Comparison of ENCODE assay signal across 39 cellular contexts in genomic region chr2:144161061-144161460, GRCh38.
"Had no signal": no experiment of that assay in that cellular context is flagged by ENCODE, and none has a peak within 500 bp of the region (broad histone marks: within the 10 kb centered on the region; RNA-seq: fewer than 3 reads in every experiment).

No MANE protein-coding gene starts in this region.

- DNase-seq: activated B cell treated with CpG ODN at 0.5 μM for 24 hours; activated CD4-positive, alpha-beta T cell treated with anti-CD3 and anti-CD28 coated beads for 48 hours; activated CD4-positive, alpha-beta T cell treated with anti-CD3 and anti-CD28 coated beads, Interleukin-2, amount 50 U/mL, for 1 hour; activated CD4-positive, alpha-beta T cell treated with anti-CD3 and anti-CD28 coated beads, Interleukin-2, amount 50 U/mL, for 48 hours; activated CD8-positive, alpha-beta memory T cell treated with anti-CD3 and anti-CD28 coated beads for 24 hours; activated CD8-positive, alpha-beta memory T cell treated with anti-CD3 and anti-CD28 coated beads, Interleukin-2, amount 50 U/mL, for 4 hours; activated CD8-positive, alpha-beta T cell treated with anti-CD3 and anti-CD28 coated beads for 36 hours; activated effector memory CD4-positive, alpha-beta T cell treated with anti-CD3 and anti-CD28 coated beads, Interleukin-2, amount 50 U/mL, for 16 hours; activated naive CD4-positive, alpha-beta T cell treated with anti-CD3 and anti-CD28 coated beads for 36 hours; activated naive CD8-positive, alpha-beta T cell treated with anti-CD3 and anti-CD28 coated beads for 36 hours; activated naive CD8-positive, alpha-beta T cell treated with anti-CD3 and anti-CD28 coated beads, Interleukin-2, amount 50 U/mL, for 24 hours; activated T-cell treated with anti-CD3 and anti-CD28 coated beads, Interleukin-2, amount 50 U/mL, for 1 hour; activated T-cell treated with anti-CD3 and anti-CD28 coated beads, Interleukin-2, amount 50 U/mL, for 48 hours; adrenal gland; amygdala; aorta; central memory CD4-positive, alpha-beta T cell; cerebellar nuclear complex; dorsolateral prefrontal cortex; effector memory CD4-positive, alpha-beta T cell; endodermal cell; esophagus squamous epithelium; gastrocnemius medialis; glutamatergic neuron; heart left ventricle; T-helper 1 cell; T-helper 17 cell; T1000; WERI-Rb-1 had no signal

- ATAC-seq: activated CD4-positive, CD25-positive, alpha-beta regulatory T cell treated with anti-CD3 and anti-CD28 coated beads, Interleukin-2, amount 50 U/mL, for 24 hours; activated CD8-positive, alpha-beta T cell treated with anti-CD3 and anti-CD28 coated beads for 36 hours; activated naive CD8-positive, alpha-beta T cell treated with anti-CD3 and anti-CD28 coated beads, Interleukin-2, amount 50 U/mL, for 24 hours; gastrocnemius medialis; heart left ventricle; T-helper 17 cell had no signal

- H3K9me3 ChIP-seq: adrenal gland, breast epithelium, esophagus squamous epithelium, gastrocnemius medialis, heart left ventricle had no signal

- H3K9me3 Mint-ChIP-seq: activated B cell treated with CpG ODN at 0.5 μM for 24 hours; activated CD8-positive, alpha-beta T cell treated with anti-CD3 and anti-CD28 coated beads for 36 hours; activated naive CD4-positive, alpha-beta T cell treated with anti-CD3 and anti-CD28 coated beads for 36 hours; activated naive CD4-positive, alpha-beta T cell treated with anti-CD3 and anti-CD28 coated beads, Interleukin-2, amount 50 U/mL, for 24 hours; activated naive CD8-positive, alpha-beta T cell treated with anti-CD3 and anti-CD28 coated beads for 36 hours; activated naive CD8-positive, alpha-beta T cell treated with anti-CD3 and anti-CD28 coated beads, Interleukin-2, amount 50 U/mL, for 24 hours; activated T-helper 1 cell treated with anti-CD3 and anti-CD28 coated beads, Interleukin-12 subunit alpha, Interleukin-12 subunit beta, Interleukin-2, Interleukin-4 antibody, amounts not matched to agents 30 ng/mL and 10 ng/mL and 1 ng/mL, durations not matched to agents 14 hours and 24 hours and 36 hours; activated T-helper 2 cell treated with anti-CD3 and anti-CD28 coated beads, Interferon-gamma antibody, Interleukin-2, Interleukin-4, amounts not matched to agents 10 μg/mL and 5 μg/mL and 100 μg/mL, durations not matched to agents 14 hours and 24 hours and 36 hours; brain; dendritic cell treated with granulocyte-macrophage colony-stimulating factor and Interleukin-4, amounts not matched to agents 40 ng/mL and 50 ng/mL, for 4 days; endodermal cell; T-helper 2 cell treated with Interferon-gamma antibody and Interleukin-4, amounts not matched to agents 5 μg/mL and 100 μg/mL, for 36 hours had no signal

- H3K4me3 Mint-ChIP-seq: activated B cell treated with CpG ODN at 0.5 μM for 24 hours; activated CD8-positive, alpha-beta T cell treated with anti-CD3 and anti-CD28 coated beads for 36 hours; activated naive CD4-positive, alpha-beta T cell treated with anti-CD3 and anti-CD28 coated beads for 36 hours; activated naive CD4-positive, alpha-beta T cell treated with anti-CD3 and anti-CD28 coated beads, Interleukin-2, amount 50 U/mL, for 24 hours; activated naive CD8-positive, alpha-beta T cell treated with anti-CD3 and anti-CD28 coated beads for 36 hours; activated naive CD8-positive, alpha-beta T cell treated with anti-CD3 and anti-CD28 coated beads, Interleukin-2, amount 50 U/mL, for 24 hours; activated T-helper 1 cell treated with anti-CD3 and anti-CD28 coated beads, Interleukin-12 subunit alpha, Interleukin-12 subunit beta, Interleukin-2, Interleukin-4 antibody, amounts not matched to agents 30 ng/mL and 10 ng/mL and 1 ng/mL, durations not matched to agents 14 hours and 24 hours and 36 hours; brain; dendritic cell treated with granulocyte-macrophage colony-stimulating factor and Interleukin-4, amounts not matched to agents 40 ng/mL and 50 ng/mL, for 4 days; endodermal cell; T-helper 17 cell; T-helper 2 cell treated with Interferon-gamma antibody and Interleukin-4, amounts not matched to agents 5 μg/mL and 100 μg/mL, for 36 hours had no signal

- H3K4me1 ChIP-seq: adrenal gland, breast epithelium, esophagus squamous epithelium had no signal

- H3K36me3 Mint-ChIP-seq: activated naive CD4-positive, alpha-beta T cell treated with anti-CD3 and anti-CD28 coated beads, Interleukin-2, amount 50 U/mL, for 24 hours; brain had no signal

- H3K4me3 ChIP-seq: adrenal gland, breast epithelium, cardiac muscle cell, coronary artery, dorsolateral prefrontal cortex, esophagus squamous epithelium, gastrocnemius medialis, heart left ventricle had no signal

- H3K36me3 ChIP-seq: adrenal gland, breast epithelium, cardiac muscle cell, esophagus squamous epithelium, gastrocnemius medialis, heart left ventricle, WERI-Rb-1 had no signal

- H3K27me3 Mint-ChIP-seq: activated B cell treated with CpG ODN at 0.5 μM for 24 hours; activated CD8-positive, alpha-beta T cell treated with anti-CD3 and anti-CD28 coated beads for 36 hours; activated naive CD4-positive, alpha-beta T cell treated with anti-CD3 and anti-CD28 coated beads, Interleukin-2, amount 50 U/mL, for 24 hours; activated naive CD8-positive, alpha-beta T cell treated with anti-CD3 and anti-CD28 coated beads for 36 hours; activated naive CD8-positive, alpha-beta T cell treated with anti-CD3 and anti-CD28 coated beads, Interleukin-2, amount 50 U/mL, for 24 hours; brain; dendritic cell treated with granulocyte-macrophage colony-stimulating factor and Interleukin-4, amounts not matched to agents 40 ng/mL and 50 ng/mL, for 4 days; T-helper 17 cell had no signal

- H3K27ac Mint-ChIP-seq: activated B cell treated with CpG ODN at 0.5 μM for 24 hours; activated CD8-positive, alpha-beta T cell treated with anti-CD3 and anti-CD28 coated beads for 36 hours; activated naive CD4-positive, alpha-beta T cell treated with anti-CD3 and anti-CD28 coated beads for 36 hours; activated naive CD4-positive, alpha-beta T cell treated with anti-CD3 and anti-CD28 coated beads, Interleukin-2, amount 50 U/mL, for 24 hours; activated naive CD8-positive, alpha-beta T cell treated with anti-CD3 and anti-CD28 coated beads for 36 hours; activated naive CD8-positive, alpha-beta T cell treated with anti-CD3 and anti-CD28 coated beads, Interleukin-2, amount 50 U/mL, for 24 hours; activated T-helper 1 cell treated with anti-CD3 and anti-CD28 coated beads, Interleukin-12 subunit alpha, Interleukin-12 subunit beta, Interleukin-2, Interleukin-4 antibody, amounts not matched to agents 30 ng/mL and 10 ng/mL and 1 ng/mL, durations not matched to agents 14 hours and 24 hours and 36 hours; activated T-helper 2 cell treated with anti-CD3 and anti-CD28 coated beads, Interferon-gamma antibody, Interleukin-2, Interleukin-4, amounts not matched to agents 10 μg/mL and 5 μg/mL and 100 μg/mL, durations not matched to agents 14 hours and 24 hours and 36 hours; brain; dendritic cell treated with granulocyte-macrophage colony-stimulating factor and Interleukin-4, amounts not matched to agents 40 ng/mL and 50 ng/mL, for 4 days; endodermal cell; T-helper 17 cell; T-helper 2 cell treated with Interferon-gamma antibody and Interleukin-4, amounts not matched to agents 5 μg/mL and 100 μg/mL, for 36 hours had no signal

- H3K27me3 ChIP-seq: adrenal gland, breast epithelium, cardiac muscle cell, dorsolateral prefrontal cortex, esophagus squamous epithelium, gastrocnemius medialis, heart left ventricle had no signal

- H3K27ac ChIP-seq: adrenal gland, breast epithelium, cardiac muscle cell, coronary artery, dorsolateral prefrontal cortex, esophagus squamous epithelium, gastrocnemius medialis, heart left ventricle, WERI-Rb-1 had no signal

- H3K4me1 Mint-ChIP-seq: activated naive CD4-positive, alpha-beta T cell treated with anti-CD3 and anti-CD28 coated beads, Interleukin-2, amount 50 U/mL, for 24 hours had no signal
